37 cellular contexts compared by ENCODE assay signal in genomic region chr12:58858030-58858429, GRCh38.
"Had no signal": no experiment of that assay in that cellular context is flagged by ENCODE, and none has a peak within 500 bp of the region (broad histone marks: within the 10 kb centered on the region; RNA-seq: fewer than 3 reads in every experiment).

No MANE protein-coding gene starts in this region.

- H3K9me3 ChIP-seq: ascending aorta, body of pancreas, breast epithelium had no signal

- H3K4me3 ChIP-seq: ascending aorta, body of pancreas, breast epithelium had no signal

- H3K9me3 Mint-ChIP-seq: activated naive CD4-positive, alpha-beta T cell treated with anti-CD3 and anti-CD28 coated beads, Interleukin-2, amount 50 U/mL, for 24 hours; activated naive CD8-positive, alpha-beta T cell treated with anti-CD3 and anti-CD28 coated beads, Interleukin-2, amount 10 ng/mL, durations not matched to agents 7 days and 5 days; activated naive CD8-positive, alpha-beta T cell treated with anti-CD3 and anti-CD28 coated beads, Interleukin-2, amount 50 U/mL, for 24 hours; WTC11 had no signal

- H3K27me3 Mint-ChIP-seq: activated CD4-positive, alpha-beta memory T cell treated with anti-CD3 and anti-CD28 coated beads, Interleukin-2, amount 10 ng/mL, durations not matched to agents 7 days and 5 days; activated CD4-positive, alpha-beta T cell treated with anti-CD3 and anti-CD28 coated beads for 36 hours; activated CD4-positive, alpha-beta T cell treated with anti-CD3 and anti-CD28 coated beads, Interleukin-2, amount 10 ng/mL, durations not matched to agents 7 days and 5 days; activated CD8-positive, alpha-beta memory T cell treated with anti-CD3 and anti-CD28 coated beads, Interleukin-2, amount 10 ng/mL, durations not matched to agents 7 days and 5 days; activated naive CD4-positive, alpha-beta T cell treated with anti-CD3 and anti-CD28 coated beads, Interleukin-2, amount 10 ng/mL, durations not matched to agents 7 days and 5 days; activated naive CD4-positive, alpha-beta T cell treated with anti-CD3 and anti-CD28 coated beads, Interleukin-2, amount 50 U/mL, for 24 hours; activated naive CD8-positive, alpha-beta T cell; activated naive CD8-positive, alpha-beta T cell treated with anti-CD3 and anti-CD28 coated beads, Interleukin-2, amount 10 ng/mL, durations not matched to agents 7 days and 5 days; activated naive CD8-positive, alpha-beta T cell treated with anti-CD3 and anti-CD28 coated beads, Interleukin-2, amount 50 U/mL, for 24 hours; activated T-cell treated with anti-CD3 and anti-CD28 coated beads, Interleukin-2, amount 50 U/mL, for 24 hours had no signal

- H3K4me3 Mint-ChIP-seq: activated CD4-positive, alpha-beta memory T cell treated with anti-CD3 and anti-CD28 coated beads, Interleukin-2, amount 10 ng/mL, durations not matched to agents 7 days and 5 days; activated CD4-positive, alpha-beta T cell treated with anti-CD3 and anti-CD28 coated beads for 36 hours; activated CD4-positive, alpha-beta T cell treated with anti-CD3 and anti-CD28 coated beads, Interleukin-2, amount 10 ng/mL, durations not matched to agents 7 days and 5 days; activated CD8-positive, alpha-beta memory T cell treated with anti-CD3 and anti-CD28 coated beads, Interleukin-2, amount 10 ng/mL, durations not matched to agents 7 days and 5 days; activated CD8-positive, alpha-beta T cell treated with anti-CD3 and anti-CD28 coated beads, Interleukin-2, amount 10 ng/mL, durations not matched to agents 7 days and 5 days; activated naive CD4-positive, alpha-beta T cell treated with anti-CD3 and anti-CD28 coated beads, Interleukin-2, amount 10 ng/mL, durations not matched to agents 7 days and 5 days; activated naive CD4-positive, alpha-beta T cell treated with anti-CD3 and anti-CD28 coated beads, Interleukin-2, amount 50 U/mL, for 24 hours; activated naive CD8-positive, alpha-beta T cell; activated naive CD8-positive, alpha-beta T cell treated with anti-CD3 and anti-CD28 coated beads, Interleukin-2, amount 10 ng/mL, durations not matched to agents 7 days and 5 days; activated naive CD8-positive, alpha-beta T cell treated with anti-CD3 and anti-CD28 coated beads, Interleukin-2, amount 50 U/mL, for 24 hours; activated T-cell treated with anti-CD3 and anti-CD28 coated beads, Interleukin-2, amount 50 U/mL, for 24 hours; T-helper 1 cell treated with Interleukin-12 subunit alpha and Interleukin-12 subunit beta and Interleukin-4 antibody, amounts not matched to agents 30 μg/mL and 1 μg/mL, for 36 hours; T-helper 2 cell treated with Interferon-gamma antibody and Interleukin-4, amounts not matched to agents 5 μg/mL and 100 μg/mL, for 36 hours; WTC11 had no signal

- H3K36me3 Mint-ChIP-seq: activated CD8-positive, alpha-beta memory T cell treated with anti-CD3 and anti-CD28 coated beads, Interleukin-2, amount 10 ng/mL, durations not matched to agents 7 days and 5 days; activated naive CD4-positive, alpha-beta T cell treated with anti-CD3 and anti-CD28 coated beads, Interleukin-2, amount 10 ng/mL, durations not matched to agents 7 days and 5 days; activated naive CD4-positive, alpha-beta T cell treated with anti-CD3 and anti-CD28 coated beads, Interleukin-2, amount 50 U/mL, for 24 hours; activated naive CD8-positive, alpha-beta T cell; activated naive CD8-positive, alpha-beta T cell treated with anti-CD3 and anti-CD28 coated beads, Interleukin-2, amount 10 ng/mL, durations not matched to agents 7 days and 5 days; WTC11 had no signal

- H3K36me3 ChIP-seq: ascending aorta, brain microvascular endothelial cell, breast epithelium, WERI-Rb-1 had no signal

- H3K4me1 ChIP-seq: ascending aorta, breast epithelium had no signal

- DNase-seq: activated CD4-positive, alpha-beta memory T cell treated with anti-CD3 and anti-CD28 coated beads, Interleukin-2, amount 10 ng/mL, durations not matched to agents 7 days and 5 days; activated CD4-positive, alpha-beta T cell treated with anti-CD3 and anti-CD28 coated beads for 1 hour; activated CD4-positive, alpha-beta T cell treated with anti-CD3 and anti-CD28 coated beads for 36 hours; activated CD4-positive, alpha-beta T cell treated with anti-CD3 and anti-CD28 coated beads for 48 hours; activated CD4-positive, alpha-beta T cell treated with anti-CD3 and anti-CD28 coated beads, Interleukin-2, amount 10 ng/mL, durations not matched to agents 7 days and 5 days; activated CD4-positive, alpha-beta T cell treated with anti-CD3 and anti-CD28 coated beads, Interleukin-2, amount 50 U/mL, for 48 hours; activated CD4-positive, CD25-positive, alpha-beta regulatory T cell; activated CD8-positive, alpha-beta memory T cell treated with anti-CD3 and anti-CD28 coated beads for 24 hours; activated CD8-positive, alpha-beta memory T cell treated with anti-CD3 and anti-CD28 coated beads, Interleukin-2, amount 10 ng/mL, durations not matched to agents 7 days and 5 days; activated CD8-positive, alpha-beta memory T cell treated with anti-CD3 and anti-CD28 coated beads, Interleukin-2, amount 50 U/mL, for 48 hours; activated CD8-positive, alpha-beta T cell treated with anti-CD3 and anti-CD28 coated beads, Interleukin-2, amount 10 ng/mL, durations not matched to agents 7 days and 5 days; activated effector memory CD4-positive, alpha-beta T cell treated with Interleukin-2 at 50 U/mL for 16 hours; activated gamma-delta T cell; activated naive CD4-positive, alpha-beta T cell treated with anti-CD3 and anti-CD28 coated beads, Interleukin-2, amount 10 ng/mL, durations not matched to agents 7 days and 5 days; activated naive CD4-positive, alpha-beta T cell treated with Interleukin-2 at 50 U/mL for 16 hours; activated naive CD8-positive, alpha-beta T cell treated with anti-CD3 and anti-CD28 coated beads, Interleukin-2, amount 10 ng/mL, durations not matched to agents 7 days and 5 days; activated naive CD8-positive, alpha-beta T cell treated with anti-CD3 and anti-CD28 coated beads, Interleukin-2, amount 50 U/mL, for 24 hours; activated T-cell treated with anti-CD3 and anti-CD28 coated beads, Interleukin-2, amount 50 U/mL, for 24 hours; activated T-cell treated with anti-CD3 and anti-CD28 coated beads, Interleukin-2, amount 50 U/mL, for 48 hours; amygdala; anterior cingulate cortex; body of pancreas; brain microvascular endothelial cell; central memory CD4-positive, alpha-beta T cell; T-helper 1 cell; T-helper 2 cell; T-helper 9 cell; WERI-Rb-1 had no signal

- H3K27ac Mint-ChIP-seq: activated CD4-positive, alpha-beta memory T cell treated with anti-CD3 and anti-CD28 coated beads, Interleukin-2, amount 10 ng/mL, durations not matched to agents 7 days and 5 days; activated CD4-positive, alpha-beta T cell treated with anti-CD3 and anti-CD28 coated beads for 36 hours; activated CD4-positive, alpha-beta T cell treated with anti-CD3 and anti-CD28 coated beads, Interleukin-2, amount 10 ng/mL, durations not matched to agents 7 days and 5 days; activated CD8-positive, alpha-beta memory T cell treated with anti-CD3 and anti-CD28 coated beads, Interleukin-2, amount 10 ng/mL, durations not matched to agents 7 days and 5 days; activated CD8-positive, alpha-beta T cell treated with anti-CD3 and anti-CD28 coated beads, Interleukin-2, amount 10 ng/mL, durations not matched to agents 7 days and 5 days; activated naive CD4-positive, alpha-beta T cell treated with anti-CD3 and anti-CD28 coated beads, Interleukin-2, amount 10 ng/mL, durations not matched to agents 7 days and 5 days; activated naive CD4-positive, alpha-beta T cell treated with anti-CD3 and anti-CD28 coated beads, Interleukin-2, amount 50 U/mL, for 24 hours; activated naive CD8-positive, alpha-beta T cell; activated naive CD8-positive, alpha-beta T cell treated with anti-CD3 and anti-CD28 coated beads, Interleukin-2, amount 10 ng/mL, durations not matched to agents 7 days and 5 days; activated naive CD8-positive, alpha-beta T cell treated with anti-CD3 and anti-CD28 coated beads, Interleukin-2, amount 50 U/mL, for 24 hours; activated T-cell treated with anti-CD3 and anti-CD28 coated beads, Interleukin-2, amount 50 U/mL, for 24 hours; activated T-helper 2 cell treated with anti-CD3 and anti-CD28 coated beads, Interferon-gamma antibody, Interleukin-2, Interleukin-4, amounts not matched to agents 10 μg/mL and 5 μg/mL and 100 μg/mL, durations not matched to agents 14 hours and 24 hours and 36 hours; T-helper 1 cell treated with Interleukin-12 subunit alpha and Interleukin-12 subunit beta and Interleukin-4 antibody, amounts not matched to agents 30 μg/mL and 1 μg/mL, for 36 hours; T-helper 2 cell treated with Interferon-gamma antibody and Interleukin-4, amounts not matched to agents 5 μg/mL and 100 μg/mL, for 36 hours; WTC11 had no signal

- H3K4me1 Mint-ChIP-seq: activated CD4-positive, alpha-beta memory T cell treated with anti-CD3 and anti-CD28 coated beads, Interleukin-2, amount 10 ng/mL, durations not matched to agents 7 days and 5 days; activated CD4-positive, alpha-beta T cell treated with anti-CD3 and anti-CD28 coated beads for 36 hours; activated CD4-positive, alpha-beta T cell treated with anti-CD3 and anti-CD28 coated beads, Interleukin-2, amount 10 ng/mL, durations not matched to agents 7 days and 5 days; activated CD8-positive, alpha-beta memory T cell treated with anti-CD3 and anti-CD28 coated beads, Interleukin-2, amount 10 ng/mL, durations not matched to agents 7 days and 5 days; activated naive CD4-positive, alpha-beta T cell treated with anti-CD3 and anti-CD28 coated beads, Interleukin-2, amount 10 ng/mL, durations not matched to agents 7 days and 5 days; activated naive CD4-positive, alpha-beta T cell treated with anti-CD3 and anti-CD28 coated beads, Interleukin-2, amount 50 U/mL, for 24 hours; activated naive CD8-positive, alpha-beta T cell treated with anti-CD3 and anti-CD28 coated beads, Interleukin-2, amount 10 ng/mL, durations not matched to agents 7 days and 5 days; activated naive CD8-positive, alpha-beta T cell treated with anti-CD3 and anti-CD28 coated beads, Interleukin-2, amount 50 U/mL, for 24 hours had no signal

- H3K27ac ChIP-seq: ascending aorta, brain microvascular endothelial cell, breast epithelium, WERI-Rb-1 had no signal

- FAIRE-seq: TTC549 had no signal

- H3K27me3 ChIP-seq: ascending aorta, body of pancreas, brain microvascular endothelial cell, breast epithelium had no signal
